ENCODE assay signal across 2 cellular contexts in genomic region chr10:70201105-70201504, GRCh38.
TF ChIP-seq lines count a peak whose summit lies in the region.

No MANE protein-coding gene starts in this region.

TF ChIP-seq in IMR-90, 13 proteins besides CTCF, POLR2A, EP300 and RAD21:
- TF ChIP-seq MAZ (IDR thresholded peaks at IDR 0.05; ENCODE audit: borderline replicate concordance, low read depth, low read length) (no peak), NFE2L2 (IDR thresholded peaks at IDR 0.05; ENCODE audit: low read depth, low read length) (peak; percentile 62), ELK1 (IDR thresholded peaks at IDR 0.05; ENCODE audit: borderline replicate concordance, low read depth, low read length) (no peak)

TF ChIP-seq in K562, 482 proteins besides CTCF, POLR2A, EP300 and RAD21:
- TF ChIP-seq ZMIZ1 (IDR thresholded peaks at IDR 0.05; ENCODE audit: low read depth in 2 of 2, low read length in 2 of 2) (no peak), ZBTB43 (CRISPR knock-in tag; IDR thresholded peaks at IDR 0.05) (no peak), TFE3 (CRISPR knock-in tag; IDR thresholded peaks at IDR 0.05) (peak; percentile 42), ZNF184 (CRISPR knock-in tag; IDR thresholded peaks at IDR 0.05) (no peak), MITF (IDR thresholded peaks at IDR 0.05) (no peak), MBD2 (IDR thresholded peaks at IDR 0.05; ENCODE audit: borderline replicate concordance, low read depth) (no peak), FOXA1 (IDR thresholded peaks at IDR 0.05; ENCODE audit: borderline replicate concordance) (no peak), NFIC (IDR thresholded peaks at IDR 0.05) (no peak), MAFK (IDR thresholded peaks at IDR 0.05; ENCODE audit: low read length) (peak; percentile 19; the same call in 1 of the 2 replicates), ZNF316 (IDR thresholded peaks at IDR 0.05) (peak; percentile 55), TEAD1 (CRISPR knock-in tag; IDR thresholded peaks at IDR 0.05) (no peak), MAFG (tag; conservative IDR thresholded peaks at IDR 0.05) (peak; percentile 68)
